In genomic region chr19:19403373-19403901, GRCh38 we compare ENCODE assay signal across 9 cellular contexts. TPM values are rescaled to one million over a fixed set of nuclear protein-coding genes. Genes with fewer than 3 reads are reported as not detected.
DNase-seq lines count a peak whose midpoint lies in the region; ATAC-seq and TF ChIP-seq lines count a peak whose summit lies in the region.
"Had no signal": no experiment of that assay in that cellular context is flagged by ENCODE, and none has a peak within 500 bp of the region (broad histone marks: within the 10 kb centered on the region; RNA-seq: fewer than 3 reads in every experiment).

No MANE protein-coding gene starts in this region.

- H3K4me1 ChIP-seq in PC-3 (ENCODE audit: insufficient read depth, low read length) (peaks cover 35% of the 10 kb centered on the region), esophagus muscularis mucosa (peaks cover 40 to 60% (median 57%) of the 10 kb centered on the region in 4 donors), endodermal cell (ENCODE audit: control insufficient read depth, insufficient read depth, low read length) (peaks cover 4% of the 10 kb centered on the region), aorta (ENCODE audit: control insufficient read depth in 1 of 2, insufficient read depth in 2 of 2, low read length in 2 of 2) (peaks cover 1 to 14% of the 10 kb centered on the region in 2 donors), left ventricle myocardium inferior (peaks cover 56% of the 10 kb centered on the region)

- H3K36me3 ChIP-seq in PC-3 (ENCODE audit: low read depth, low read length) (no peaks in the 10 kb centered on the region), esophagus muscularis mucosa (no peaks in the 10 kb centered on the region), endodermal cell (ENCODE audit: control insufficient read depth, insufficient read depth, low read length) (no peaks in the 10 kb centered on the region), aorta (ENCODE audit: control insufficient read depth in 1 of 2, insufficient read depth in 2 of 2, low read length in 1 of 2) (no peaks in the 10 kb centered on the region), left ventricle myocardium inferior (no peaks in the 10 kb centered on the region)

- TF ChIP-seq CTCF in PC-3 (conservative IDR thresholded peaks at IDR 0.05; ENCODE audit: low read depth, low read length) (no peak), esophagus muscularis mucosa (IDR thresholded peaks at IDR 0.05) (no peak), endodermal cell (conservative IDR thresholded peaks at IDR 0.05) (no peak), left ventricle myocardium inferior (IDR thresholded peaks at IDR 0.05; ENCODE audit: borderline replicate concordance) (no peak)

- TF ChIP-seq POLR2A in esophagus muscularis mucosa (IDR thresholded peaks at IDR 0.05; ENCODE audit: low read depth), result no peak

- no peaks in the 10 kb centered on the region for H3K9me3 Mint-ChIP-seq in activated CD8-positive, alpha-beta memory T cell treated with anti-CD3 and anti-CD28 coated beads, Interleukin-2, amount 10 ng/mL, durations not matched to agents 7 days and 5 days (ENCODE audit: low read depth)
- H3K9me3 Mint-ChIP-seq in stimulated activated effector memory CD8-positive, alpha-beta T cell treated with anti-CD3 and anti-CD28 coated beads, Interleukin-12 subunit alpha, Interleukin-12 subunit beta, amount 100 ng/mL, for 72 hours, result no peaks in the 10 kb centered on the region
- no peaks in the 10 kb centered on the region for H3K9me3 Mint-ChIP-seq in endodermal cell

- H3K4me1 Mint-ChIP-seq in activated CD8-positive, alpha-beta memory T cell treated with anti-CD3 and anti-CD28 coated beads, Interleukin-2, amount 10 ng/mL, durations not matched to agents 7 days and 5 days, result peaks cover 51% of the 10 kb centered on the region
- H3K4me1 Mint-ChIP-seq in stimulated activated effector memory CD8-positive, alpha-beta T cell treated with anti-CD3 and anti-CD28 coated beads, Interleukin-12 subunit alpha, Interleukin-12 subunit beta, amount 100 ng/mL, for 72 hours, result peaks cover 52% of the 10 kb centered on the region
- H3K4me1 Mint-ChIP-seq in endodermal cell, result peaks cover 28% of the 10 kb centered on the region

- WGBS in esophagus muscularis mucosa, result 71% methylated on average over 5 of the region's 5 CpGs
- 85 to 93% methylated on average over 3 to 5 of the region's 5 CpGs for WGBS in endodermal cell (ENCODE audit: insufficient coverage in 1 of 2, insufficient read length in 1 of 2), 2 experiments
- WGBS in aorta, 2 donors, result 64 to 66% methylated on average over 5 of the region's 5 CpGs

- intact Hi-C loops in PC-3 (cut with micrococcal nuclease) (no loop called here), esophagus muscularis mucosa (cut with DNase I) (no loop called here), aorta (cut with DNase I) (no loop called here), left ventricle myocardium inferior (cut with micrococcal nuclease) (no loop called here)

- CTCF ChIA-PET in activated CD8-positive, alpha-beta memory T cell treated with anti-CD3 and anti-CD28 coated beads, Interleukin-2, amount 10 ng/mL, durations not matched to agents 7 days and 5 days (lab: Charles Lee), result interaction anchor here (0.8 kb wide), 1 partner anchor 87 kb away, joined by 3 read pairs; no protein-coding TSS in a partner anchor
- CTCF ChIA-PET in PC-3 (lab: Charles Lee), result interaction anchor here (1.0 kb wide), 1 partner anchor 72 kb away, joined by 3 read pairs; no protein-coding TSS in a partner anchor

- DNase-seq in activated CD8-positive, alpha-beta memory T cell treated with anti-CD3 and anti-CD28 coated beads, Interleukin-2, amount 10 ng/mL, durations not matched to agents 7 days and 5 days, result no peak
- DNase-seq in activated CD8-positive, alpha-beta memory T cell treated with anti-CD3 and anti-CD28 coated beads for 24 hours, result no peak
- DNase-seq in PC-3 (peak; percentile 66), esophagus muscularis mucosa (ENCODE audit: extremely low spot score) (no peak), endodermal cell (no peak), aorta (no peak), left ventricle myocardium inferior (no peak)
- no peak for DNase-seq in stimulated activated effector memory CD8-positive, alpha-beta T cell treated with anti-CD3 and anti-CD28 coated beads, Interleukin-12 subunit alpha, Interleukin-12 subunit beta, amount 100 ng/mL, for 72 hours (ENCODE audit: low spot score in 2 of 2)

- H3K27ac Mint-ChIP-seq in activated CD8-positive, alpha-beta memory T cell treated with anti-CD3 and anti-CD28 coated beads, Interleukin-2, amount 10 ng/mL, durations not matched to agents 7 days and 5 days, result peak overlapping the region; percentile 20
- peak overlapping the region; percentile 66 for H3K27ac Mint-ChIP-seq in stimulated activated effector memory CD8-positive, alpha-beta T cell treated with anti-CD3 and anti-CD28 coated beads, Interleukin-12 subunit alpha, Interleukin-12 subunit beta, amount 100 ng/mL, for 72 hours
- H3K27ac Mint-ChIP-seq in endodermal cell, result no peak overlapping the region

- H3K27ac ChIP-seq in PC-3 (ENCODE audit: low read length), result peak overlapping the region; percentile 46
- peak overlapping the region in 3 of 4 donors; percentile 30 to 40 (median 30) for H3K27ac ChIP-seq in esophagus muscularis mucosa (replicated peaks in 1 of 4)
- no peak overlapping the region for H3K27ac ChIP-seq in endodermal cell (ENCODE audit: low read depth, low read length)
- H3K27ac ChIP-seq in aorta (ENCODE audit: low read depth in 1 of 2, low read length in 2 of 2), result no peak overlapping the region
- no peak overlapping the region for H3K27ac ChIP-seq in left ventricle myocardium inferior (replicated peaks)

- no peaks in the 10 kb centered on the region for H3K27me3 Mint-ChIP-seq in activated CD8-positive, alpha-beta memory T cell treated with anti-CD3 and anti-CD28 coated beads, Interleukin-2, amount 10 ng/mL, durations not matched to agents 7 days and 5 days
- H3K27me3 Mint-ChIP-seq in endodermal cell (ENCODE audit: insufficient read depth), result no peaks in the 10 kb centered on the region

- no peak overlapping the region for H3K4me3 Mint-ChIP-seq in activated CD8-positive, alpha-beta memory T cell treated with anti-CD3 and anti-CD28 coated beads, Interleukin-2, amount 10 ng/mL, durations not matched to agents 7 days and 5 days
- H3K4me3 Mint-ChIP-seq in stimulated activated effector memory CD8-positive, alpha-beta T cell treated with anti-CD3 and anti-CD28 coated beads, Interleukin-12 subunit alpha, Interleukin-12 subunit beta, amount 100 ng/mL, for 72 hours, result peak overlapping the region; percentile 90
- H3K4me3 Mint-ChIP-seq in endodermal cell, result no peak overlapping the region

- H3K4me3 ChIP-seq in PC-3 (ENCODE audit: low read length), result peak overlapping the region; percentile 0; the same call in 1 of the 2 replicates
- no peak overlapping the region for H3K4me3 ChIP-seq in esophagus muscularis mucosa
- no peak overlapping the region for H3K4me3 ChIP-seq in endodermal cell (ENCODE audit: low read length)
- H3K4me3 ChIP-seq in aorta (ENCODE audit: low read length in 2 of 2), result no peak overlapping the region
- no peak overlapping the region for H3K4me3 ChIP-seq in left ventricle myocardium inferior
- H3K4me3 ChIP-seq: HAP-1 had no signal

- ATAC-seq in activated CD8-positive, alpha-beta memory T cell treated with anti-CD3 and anti-CD28 coated beads, Interleukin-2, amount 10 ng/mL, durations not matched to agents 7 days and 5 days, result no peak
- ATAC-seq in PC-3 (peak; percentile 8), aorta (ENCODE audit: low FRiP score) (no peak)
- peak; percentile 14 for ATAC-seq in stimulated activated effector memory CD8-positive, alpha-beta T cell treated with anti-CD3 and anti-CD28 coated beads, Interleukin-12 subunit alpha, Interleukin-12 subunit beta, amount 100 ng/mL, for 72 hours

- H2AFZ ChIP-seq in PC-3 (ENCODE audit: low read length), result no peak overlapping the region

- BruUV-seq in PC-3 (replicated peaks; lab: Mats Ljungman, UMichigan), result no TSS peak

- H3K27me3 ChIP-seq in PC-3 (ENCODE audit: low read length) (no peaks in the 10 kb centered on the region), esophagus muscularis mucosa (no peaks in the 10 kb centered on the region), endodermal cell (ENCODE audit: control insufficient read depth, insufficient read depth, low read length, poor library complexity, severe bottlenecking) (no peaks in the 10 kb centered on the region), aorta (ENCODE audit: control insufficient read depth in 1 of 2, insufficient read depth in 2 of 2, low read length in 1 of 2) (no peaks in the 10 kb centered on the region), left ventricle myocardium inferior (ENCODE audit: low read depth) (no peaks in the 10 kb centered on the region)

- POLR2A ChIA-PET in PC-3 (lab: Charles Lee; ENCODE audit: unreplicated experiment), result interaction anchor here (0.6 kb wide), 1 partner anchor 31 kb away, joined by 3 read pairs; no protein-coding TSS in a partner anchor

- H3K79me2 ChIP-seq in PC-3 (ENCODE audit: low read length), result peaks cover 70% of the 10 kb centered on the region

- H3K9ac ChIP-seq in PC-3 (ENCODE audit: low read length) (no peak overlapping the region), endodermal cell (ENCODE audit: extremely low read depth, low read length, poor library complexity, severe bottlenecking) (no peak overlapping the region)

- peaks cover 20% of the 10 kb centered on the region for H4K20me1 ChIP-seq in PC-3 (ENCODE audit: low read length)

- H3F3A ChIP-seq in PC-3 (ENCODE audit: low read length, unreplicated experiment), result peaks cover 5% of the 10 kb centered on the region

- peaks cover 1% of the 10 kb centered on the region for H3K36me3 Mint-ChIP-seq in activated CD8-positive, alpha-beta memory T cell treated with anti-CD3 and anti-CD28 coated beads, Interleukin-2, amount 10 ng/mL, durations not matched to agents 7 days and 5 days
- H3K36me3 Mint-ChIP-seq in stimulated activated effector memory CD8-positive, alpha-beta T cell treated with anti-CD3 and anti-CD28 coated beads, Interleukin-12 subunit alpha, Interleukin-12 subunit beta, amount 100 ng/mL, for 72 hours, result peaks cover 15% of the 10 kb centered on the region
- no peaks in the 10 kb centered on the region for H3K36me3 Mint-ChIP-seq in endodermal cell (ENCODE audit: low read depth)

- no peaks in the 10 kb centered on the region for H3K9me2 ChIP-seq in PC-3 (replicated peaks; ENCODE audit: low read length)

- peak overlapping the region; percentile 65 for H3K4me2 ChIP-seq in PC-3 (ENCODE audit: low read length)

- H3K9me3 ChIP-seq in PC-3 (ENCODE audit: low read length) (no peaks in the 10 kb centered on the region), esophagus muscularis mucosa (no peaks in the 10 kb centered on the region), endodermal cell (ENCODE audit: control insufficient read depth, low read length) (no peaks in the 10 kb centered on the region), aorta (ENCODE audit: control insufficient read depth, low read length) (no peaks in the 10 kb centered on the region), left ventricle myocardium inferior (replicated peaks) (no peaks in the 10 kb centered on the region)
- H3K9me3 ChIP-seq: HAP-1 had no signal

- no peak for TF ChIP-seq EP300 in esophagus muscularis mucosa (IDR thresholded peaks at IDR 0.05)

RNA-seq across cellular contexts. Expression of gene GATAD2A, which starts 2.0 kb away (rescaled TPM):
- 100 to 1,000 TPM; 159 to 161 TPM for total RNA-seq in activated CD8-positive, alpha-beta memory T cell treated with anti-CD3 and anti-CD28 coated beads, Interleukin-2, amount 10 ng/mL, durations not matched to agents 7 days and 5 days
- total RNA-seq in PC-3 (2014; rRNA removed) (104 and 143 TPM in 2 replicates), esophagus muscularis mucosa (10 to 100 TPM; 34.9 to 60.5 (median 42.5) TPM), endodermal cell (100 to 1,000 TPM; 115 to 126 TPM), aorta (10 to 100 TPM; 78.6 to 86.7 TPM), left ventricle myocardium inferior (24.1 TPM)
- polyA plus RNA-seq in endodermal cell (2013, experiment 1 of 2), result 62.7 TPM
- 56.7 TPM for polyA plus RNA-seq in endodermal cell (2013, experiment 2 of 2)
- 10 to 100 TPM; 17.9 to 22.7 TPM for polyA plus RNA-seq in aorta

Comparison
In these comparisons a context has a peak if more than half of its experiments do, and no peak if none do; other contexts are left out.
1. ATAC-seq: peak in PC-3 (single experiment) and stimulated activated effector memory CD8-positive, alpha-beta T cell treated with anti-CD3 and anti-CD28 coated beads, Interleukin-12 subunit alpha, Interleukin-12 subunit beta, amount 100 ng/mL, for 72 hours (single experiment); none in activated CD8-positive, alpha-beta memory T cell treated with anti-CD3 and anti-CD28 coated beads, Interleukin-2, amount 10 ng/mL, durations not matched to agents 7 days and 5 days (single experiment) and aorta (single experiment).
2. H3K27ac ChIP-seq: peak in PC-3 (single experiment) and esophagus muscularis mucosa (3 of 4); none in endodermal cell (single experiment), aorta (0 of 2) and left ventricle myocardium inferior (single experiment).